8 cellular contexts compared by ENCODE assay signal in genomic region chr5:149358294-149358651, GRCh38. TPM values are rescaled to one million over a fixed set of nuclear protein-coding genes. Genes with fewer than 3 reads are reported as not detected.
A peak's percentile ranks its signal among the peaks of the same experiment; 100 is the strongest.
DNase-seq lines count a peak whose midpoint lies in the region; ATAC-seq and TF ChIP-seq lines count a peak whose summit lies in the region.

No MANE protein-coding gene starts in this region.

- peaks cover 6% of the 10 kb centered on the region for H3K36me3 ChIP-seq in GM06990 (ENCODE audit: control insufficient read depth, insufficient read depth, low read length)
- H3K36me3 ChIP-seq in cardiac muscle cell, result no peaks in the 10 kb centered on the region

- peaks cover 23% of the 10 kb centered on the region for H3K4me1 Mint-ChIP-seq in HFFc6 (ENCODE audit: low read depth)
- H3K4me1 Mint-ChIP-seq in activated naive CD4-positive, alpha-beta T cell treated with anti-CD3 and anti-CD28 coated beads, Interleukin-2, amount 10 ng/mL, durations not matched to agents 7 days and 5 days, result peaks cover 71% of the 10 kb centered on the region

- ATAC-seq in GM18519 (IDR thresholded peaks at IDR 0.05; ENCODE audit: low FRiP score, unreplicated experiment), result no peak

- TF ChIP-seq CTCF in GM06990 (IDR thresholded peaks at IDR 0.05; ENCODE audit: insufficient read depth, low read length, poor library complexity, severe bottlenecking) (no peak), HFFc6 (IDR thresholded peaks at IDR 0.05) (no peak), cardiac muscle cell (IDR thresholded peaks at IDR 0.05; ENCODE audit: low read depth, low read length) (no peak)

- H3K4me1 ChIP-seq in cardiac muscle cell (ENCODE audit: low read depth), result no peaks in the 10 kb centered on the region

- DNase-seq in GM06990 (ENCODE audit: extremely low read depth, insufficient read length) (no peak), HFFc6 (no peak), NCI-H774 (lab: John Stamatoyannopoulos, UW) (peak; percentile 26), cardiac muscle cell (ENCODE audit: low read depth in 1 of 2, low spot score in 1 of 2) (peak; percentile 12 to 33), posterior cingulate gyrus (peak in 8 of 10 donors; percentile 36 to 85 (median 48)), ACHN (no peak)
- peak; percentile 53 for DNase-seq in activated naive CD4-positive, alpha-beta T cell treated with anti-CD3 and anti-CD28 coated beads, Interleukin-2, amount 10 ng/mL, durations not matched to agents 7 days and 5 days

- peak overlapping the region; percentile 74 for H3K27ac Mint-ChIP-seq in HFFc6
- peak overlapping the region; percentile 82 for H3K27ac Mint-ChIP-seq in activated naive CD4-positive, alpha-beta T cell treated with anti-CD3 and anti-CD28 coated beads, Interleukin-2, amount 10 ng/mL, durations not matched to agents 7 days and 5 days

- peaks cover 2% of the 10 kb centered on the region; the same call in 1 of the 2 replicates for H3K27me3 Mint-ChIP-seq in HFFc6 (ENCODE audit: insufficient read depth)
- no peaks in the 10 kb centered on the region for H3K27me3 Mint-ChIP-seq in activated naive CD4-positive, alpha-beta T cell treated with anti-CD3 and anti-CD28 coated beads, Interleukin-2, amount 10 ng/mL, durations not matched to agents 7 days and 5 days

- intact Hi-C loops in posterior cingulate gyrus (cut with DNase I), result no loop called here

- CTCF ChIA-PET in activated naive CD4-positive, alpha-beta T cell treated with anti-CD3 and anti-CD28 coated beads, Interleukin-2, amount 10 ng/mL, durations not matched to agents 7 days and 5 days (lab: Charles Lee), result interaction anchor here (0.8 to 3.8 kb wide), 5 partner anchors 9 to 13 kb away, joined by 3 to 46 read pairs (median 3); partner anchors contain the start of gene GRPEL2

- H3K27ac ChIP-seq in cardiac muscle cell, result no peak overlapping the region

- in situ Hi-C loops in ACHN (cut with HindIII; ENCODE audit: low pct_ligation_motif_present, low pct_unique_long_range_greater_than_20kb, low sequenced_read_pairs), result no loop called here

- H3K9me3 Mint-ChIP-seq in HFFc6, result no peaks in the 10 kb centered on the region
- H3K9me3 Mint-ChIP-seq in activated naive CD4-positive, alpha-beta T cell treated with anti-CD3 and anti-CD28 coated beads, Interleukin-2, amount 10 ng/mL, durations not matched to agents 7 days and 5 days, result no peaks in the 10 kb centered on the region

- peaks cover 16% of the 10 kb centered on the region for H3K36me3 Mint-ChIP-seq in HFFc6 (ENCODE audit: low read depth)
- H3K36me3 Mint-ChIP-seq in activated naive CD4-positive, alpha-beta T cell treated with anti-CD3 and anti-CD28 coated beads, Interleukin-2, amount 10 ng/mL, durations not matched to agents 7 days and 5 days, result peaks cover 49% of the 10 kb centered on the region

- peak overlapping the region; percentile 96 for H3K4me3 Mint-ChIP-seq in HFFc6
- H3K4me3 Mint-ChIP-seq in activated naive CD4-positive, alpha-beta T cell treated with anti-CD3 and anti-CD28 coated beads, Interleukin-2, amount 10 ng/mL, durations not matched to agents 7 days and 5 days, result peak overlapping the region; percentile 89

- peak overlapping the region; percentile 89 for H3K4me3 ChIP-seq in GM06990 (replicated peaks; ENCODE audit: low read depth, low read length)
- peak overlapping the region; percentile 92 for H3K4me3 ChIP-seq in cardiac muscle cell

- no peaks in the 10 kb centered on the region for H3K9me3 ChIP-seq in cardiac muscle cell (ENCODE audit: low read depth)

- H3K27me3 ChIP-seq in GM06990 (replicated peaks; ENCODE audit: control insufficient read depth, insufficient read depth, low read length), result no peaks in the 10 kb centered on the region
- peaks cover 16% of the 10 kb centered on the region for H3K27me3 ChIP-seq in cardiac muscle cell

RNA-seq across cellular contexts. Expression of gene PCYOX1L, which starts 0.4 kb away (rescaled TPM):
- 10 to 100 TPM in 5 of 6 experiments, 1 to 10 TPM in 1; 9.8 to 13.5 (median 11.0) TPM for total RNA-seq in HFFc6 (2021; fragmentation: NEBNext Ultra II Directional; extraction: Animal tissue kit (Norgen Biotek cat#: 25700))
- total RNA-seq in cardiac muscle cell, result 14.4 and 16.1 TPM in 2 replicates
- 15.3 and 17.6 TPM in 2 replicates for polyA plus RNA-seq in cardiac muscle cell

RNA-seq across cellular contexts. Expression of gene GRPEL2, which starts 13.0 kb away (rescaled TPM):
- total RNA-seq in HFFc6 (2021; fragmentation: NEBNext Ultra II Directional; extraction: Animal tissue kit (Norgen Biotek cat#: 25700)), result 10 to 100 TPM; 15.6 to 18.9 (median 17.5) TPM
- total RNA-seq in cardiac muscle cell, result 4.9 and 5.1 TPM in 2 replicates
- polyA plus RNA-seq in cardiac muscle cell, result 4.2 and 6.6 TPM in 2 replicates

RNA-seq across cellular contexts. Expression of gene IL17B, which starts 20.8 kb away (rescaled TPM):
- total RNA-seq in HFFc6 (2021; fragmentation: NEBNext Ultra II Directional; extraction: Animal tissue kit (Norgen Biotek cat#: 25700)), result under 1 TPM; 0.50 to 0.85 (median 0.76) TPM
- 6.4 and 9.0 TPM in 2 replicates for total RNA-seq in cardiac muscle cell
- 3.9 and 5.8 TPM in 2 replicates for polyA plus RNA-seq in cardiac muscle cell

Comparison
In these comparisons a context has a peak if more than half of its experiments do, and no peak if none do; other contexts are left out.
1. DNase-seq: peak in NCI-H774 (single experiment), activated naive CD4-positive, alpha-beta T cell treated with anti-CD3 and anti-CD28 coated beads, Interleukin-2, amount 10 ng/mL, durations not matched to agents 7 days and 5 days (single experiment), cardiac muscle cell (2 of 2) and posterior cingulate gyrus (8 of 10); none in GM06990 (single experiment), HFFc6 (single experiment) and ACHN (single experiment).